In the genomic region with DNA sequence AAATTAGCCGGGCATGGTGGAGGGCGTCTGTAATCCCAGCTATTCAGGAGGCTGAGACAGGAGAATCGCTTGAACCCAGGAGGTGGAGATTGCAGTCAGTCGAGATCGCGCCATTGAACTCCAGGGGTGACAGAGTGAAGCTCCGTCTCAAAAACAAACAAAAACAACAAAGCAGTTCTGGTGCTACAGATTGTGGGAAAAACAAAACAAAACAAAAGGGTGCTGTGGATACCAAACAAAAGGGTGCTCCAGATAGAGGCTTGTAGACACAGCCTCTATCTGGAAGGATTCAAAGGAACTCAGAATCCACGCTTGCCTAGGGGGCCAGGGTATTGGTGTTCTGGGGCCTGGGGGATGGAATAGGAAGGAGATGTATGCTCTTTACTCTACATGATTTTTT, we compare ENCODE assay signal across 25 cellular contexts. TPM values are rescaled to one million over a fixed set of nuclear protein-coding genes. Genes with fewer than 3 reads are reported as not detected.
DNase-seq lines count a peak whose midpoint lies in the region; ATAC-seq lines count a peak whose summit lies in the region.
"Had no signal": no experiment of that assay in that cellular context is flagged by ENCODE, and none has a peak within 500 bp of the region (broad histone marks: within the 10 kb centered on the region; RNA-seq: fewer than 3 reads in every experiment).

No MANE protein-coding gene starts in this region.

- ATAC-seq in sciatic nerve = no peak
- no peak for ATAC-seq in GM19467 (IDR thresholded peaks at IDR 0.05; ENCODE audit: unreplicated experiment)
- ATAC-seq in GM21367 (IDR thresholded peaks at IDR 0.05; ENCODE audit: unreplicated experiment) = no peak
- ATAC-seq: A549; activated CD8-positive, alpha-beta T cell treated with anti-CD3 and anti-CD28 coated beads, Interleukin-2, amount 10 ng/mL, durations not matched to agents 7 days and 5 days; foreskin keratinocyte; stimulated activated naive B cell treated with anti-CD40 and anti-IgM and Interleukin-4, amounts not matched to agents 10 μg/mL and 1 μg/mL and 100 μg/mL, for 72 hours had no signal

- intact Hi-C loops in sciatic nerve (cut with DNase I) = no loop called here

- DNase-seq in NCI-H2107 treated with DMSO at 0.1 percent for 48 hours (lab: John Stamatoyannopoulos, UW; ENCODE audit: unreplicated experiment) = peak; percentile 31
- DNase-seq in NCI-H2107 (lab: John Stamatoyannopoulos, UW) = no peak
- peak; percentile 20 for DNase-seq in COLO668 (lab: John Stamatoyannopoulos, UW; ENCODE audit: unreplicated experiment)
- peak; percentile 29 for DNase-seq in NCI-H774 (lab: John Stamatoyannopoulos, UW)
- peak; percentile 8 for DNase-seq in sciatic nerve (ENCODE audit: low spot score)
- DNase-seq in NCI-H1105 (lab: John Stamatoyannopoulos, UW) = no peak
- DNase-seq: activated CD4-positive, alpha-beta T cell treated with anti-CD3 and anti-CD28 coated beads for 4 hours; activated CD8-positive, alpha-beta T cell treated with anti-CD3 and anti-CD28 coated beads, Interleukin-2, amount 10 ng/mL, durations not matched to agents 7 days and 5 days; activated naive CD4-positive, alpha-beta T cell treated with anti-CD3 and anti-CD28 coated beads, Interleukin-2, amount 10 ng/mL, durations not matched to agents 7 days and 5 days; adrenal gland; CD4-positive, alpha-beta memory T cell; cerebellar nuclear complex; foreskin keratinocyte; NCI-H1417 treated with DMSO at 0.1 percent for 48 hours; nephron progenitor cell; ovary; RPMI8226; small intestine; stimulated activated naive B cell treated with anti-CD40 and anti-IgM and Interleukin-4, amounts not matched to agents 10 μg/mL and 1 μg/mL and 100 μg/mL, for 72 hours; substantia nigra; T1000; WERI-Rb-1 had no signal

RNA-seq across cellular contexts. Expression of gene MYLK3, which starts 2.5 kb away (rescaled TPM):
- total RNA-seq in sciatic nerve = 2.0 TPM

RNA-seq across cellular contexts. Expression of gene ORC6, which starts 56.1 kb away (rescaled TPM):
- 1.8 TPM for total RNA-seq in sciatic nerve

RNA-seq across cellular contexts. Expression of gene VPS35, which starts 56.6 kb away (rescaled TPM):
- 87.3 TPM for total RNA-seq in sciatic nerve

Comparison
In these comparisons a context has a peak if more than half of its experiments do, and no peak if none do; other contexts are left out.
1. DNase-seq: peak in NCI-H2107 treated with DMSO at 0.1 percent for 48 hours (single experiment), COLO668 (single experiment), NCI-H774 (single experiment) and sciatic nerve (single experiment); none in NCI-H2107 (single experiment) and NCI-H1105 (single experiment).